ENCODE assay signal across 17 cellular contexts in genomic region chr11:1518301-1518700, GRCh38. TPM values are rescaled to one million over a fixed set of nuclear protein-coding genes. Genes with fewer than 3 reads are reported as not detected.
DNase-seq lines count a peak whose midpoint lies in the region; ATAC-seq and TF ChIP-seq lines count a peak whose summit lies in the region.
"Had no signal": no experiment of that assay in that cellular context is flagged by ENCODE, and none has a peak within 500 bp of the region (broad histone marks: within the 10 kb centered on the region; RNA-seq: fewer than 3 reads in every experiment).

No MANE protein-coding gene starts in this region.

- peak; percentile 10 for DNase-seq in left ventricle myocardium inferior
- no peak for DNase-seq in Right ventricle myocardium superior
- DNase-seq in RWPE2 (ENCODE audit: low spot score), result peak; percentile 42
- DNase-seq in immature natural killer cell, result no peak
- DNase-seq in aorta, result peak; percentile 33 to 66
- no peak for DNase-seq in HPDE6-E6E7 (ENCODE audit: extremely low spot score)
- DNase-seq: ACHN; CD4-positive, alpha-beta memory T cell; COR-L47; DMS153; DMS79 treated with DMSO at 0.1 percent for 48 hours; EL; IMR-90 had no signal

- peak overlapping the region in 1 of 6 donors; percentile 85 for H3K27ac Mint-ChIP-seq in immature natural killer cell

- peaks cover 86 to 100% of the 10 kb centered on the region in 2 donors for H3K4me1 Mint-ChIP-seq in immature natural killer cell

- no peak for ATAC-seq in Right ventricle myocardium superior (ENCODE audit: poor library complexity)
- ATAC-seq in RWPE2 (ENCODE audit: low read depth), result no peak
- no peak for ATAC-seq in aorta (ENCODE audit: low FRiP score)
- ATAC-seq in HG02610 (IDR thresholded peaks at IDR 0.05; ENCODE audit: unreplicated experiment), result no peak
- ATAC-seq: HCT116 had no signal

- H3K27ac ChIP-seq in left ventricle myocardium inferior (replicated peaks), result no peak overlapping the region
- H3K27ac ChIP-seq in RWPE2 (ENCODE audit: poor library complexity, severe bottlenecking), result no peak overlapping the region
- no peak overlapping the region for H3K27ac ChIP-seq in aorta (ENCODE audit: low read depth in 1 of 2, low read length in 2 of 2)
- H3K27ac ChIP-seq: C4-2B, HL-60 had no signal

- TF ChIP-seq CTCF in left ventricle myocardium inferior (IDR thresholded peaks at IDR 0.05; ENCODE audit: borderline replicate concordance) (no peak), RWPE2 (IDR thresholded peaks at IDR 0.05; ENCODE audit: poor library complexity, severe bottlenecking) (no peak)

- H3K36me3 ChIP-seq in left ventricle myocardium inferior (no peaks in the 10 kb centered on the region), RWPE2 (ENCODE audit: low read depth) (no peaks in the 10 kb centered on the region), aorta (ENCODE audit: control insufficient read depth in 1 of 2, insufficient read depth in 2 of 2, low read length in 1 of 2) (no peaks in the 10 kb centered on the region)

- H3K27me3 Mint-ChIP-seq in immature natural killer cell (ENCODE audit: low read depth in 3 of 3), result peaks cover 3 to 15% (median 4%) of the 10 kb centered on the region in 3 donors
- H3K27me3 Mint-ChIP-seq: CD4-positive, alpha-beta memory T cell had no signal

- H3K4me3 ChIP-seq in left ventricle myocardium inferior (no peak overlapping the region), RWPE2 (ENCODE audit: severe bottlenecking) (no peak overlapping the region), aorta (ENCODE audit: low read length in 2 of 2) (no peak overlapping the region)

- no peaks in the 10 kb centered on the region for H3K9me3 ChIP-seq in left ventricle myocardium inferior (replicated peaks)
- no peaks in the 10 kb centered on the region for H3K9me3 ChIP-seq in RWPE2 (ENCODE audit: severe bottlenecking)
- no peaks in the 10 kb centered on the region for H3K9me3 ChIP-seq in aorta (ENCODE audit: control insufficient read depth, low read length)

- H3K4me3 Mint-ChIP-seq in immature natural killer cell, result peak overlapping the region in 3 of 5 donors; percentile 29 to 68 (median 36)

- 94 to 96% methylated on average over 22 to 23 of the region's 23 CpGs for WGBS in aorta, 2 donors

- peaks cover 0 to 1% (median 0%) of the 10 kb centered on the region in 6 donors for H3K9me3 Mint-ChIP-seq in immature natural killer cell
- H3K9me3 Mint-ChIP-seq: CD4-positive, alpha-beta memory T cell had no signal

- H3K27me3 ChIP-seq in left ventricle myocardium inferior (ENCODE audit: low read depth) (no peaks in the 10 kb centered on the region), RWPE2 (ENCODE audit: insufficient read depth, poor library complexity, severe bottlenecking) (no peaks in the 10 kb centered on the region), aorta (ENCODE audit: control insufficient read depth in 1 of 2, insufficient read depth in 2 of 2, low read length in 1 of 2) (no peaks in the 10 kb centered on the region)

- intact Hi-C loops in left ventricle myocardium inferior (cut with micrococcal nuclease), result loop anchor here (10.0 kb wide), 1 partner anchor 314 kb away; no protein-coding TSS in a partner anchor
- intact Hi-C loops in Right ventricle myocardium superior (cut with DNase I), result loop anchor here (5.0 kb wide), 1 partner anchor 316 kb away; no protein-coding TSS in a partner anchor
- intact Hi-C loops in aorta (cut with DNase I), result loop anchor here (5.0 to 10.0 kb wide), 4 partner anchors 61 to 256 kb away; partner anchors contain the start of gene BRSK2 (in 1 of the 2)

- H3K36me3 Mint-ChIP-seq in immature natural killer cell, result no peaks in the 10 kb centered on the region

- H3K4me1 ChIP-seq in left ventricle myocardium inferior (peaks cover 99% of the 10 kb centered on the region), RWPE2 (ENCODE audit: insufficient read depth, poor library complexity, severe bottlenecking) (no peaks in the 10 kb centered on the region), aorta (ENCODE audit: control insufficient read depth in 1 of 2, insufficient read depth in 2 of 2, low read length in 2 of 2) (no peaks in the 10 kb centered on the region)

RNA-seq across cellular contexts. Expression of gene MOB2, which starts 31.7 kb away (rescaled TPM):
- total RNA-seq in left ventricle myocardium inferior (49.5 TPM), Right ventricle myocardium superior (46.1 TPM), aorta (10 to 100 TPM; 51.3 to 65.8 TPM)
- polyA plus RNA-seq in immature natural killer cell (10 to 100 TPM; 43.7 to 70.9 (median 68.8) TPM), aorta (100 to 1,000 TPM in 1 of 2 donors, 10 to 100 TPM in 1; 32.4 to 104 TPM)

RNA-seq across cellular contexts. Expression of gene DUSP8, which starts 53.8 kb away (rescaled TPM):
- total RNA-seq in left ventricle myocardium inferior (15.3 TPM), Right ventricle myocardium superior (7.7 TPM), aorta (10 to 100 TPM in 1 of 2 donors, 1 to 10 TPM in 1; 9.4 to 39.3 TPM)
- polyA plus RNA-seq in immature natural killer cell (under 1 TPM in 1 of 3 donors, not detected in 2; 0.07 TPM), aorta (1 to 10 TPM; 2.3 to 6.5 TPM)

Comparison
In these comparisons a context has a peak if more than half of its experiments do, and no peak if none do; other contexts are left out.
1. DNase-seq: peak in left ventricle myocardium inferior (single experiment), RWPE2 (single experiment) and aorta (2 of 2); none in Right ventricle myocardium superior (single experiment), immature natural killer cell (0 of 3) and HPDE6-E6E7 (single experiment).